In the genomic region with DNA sequence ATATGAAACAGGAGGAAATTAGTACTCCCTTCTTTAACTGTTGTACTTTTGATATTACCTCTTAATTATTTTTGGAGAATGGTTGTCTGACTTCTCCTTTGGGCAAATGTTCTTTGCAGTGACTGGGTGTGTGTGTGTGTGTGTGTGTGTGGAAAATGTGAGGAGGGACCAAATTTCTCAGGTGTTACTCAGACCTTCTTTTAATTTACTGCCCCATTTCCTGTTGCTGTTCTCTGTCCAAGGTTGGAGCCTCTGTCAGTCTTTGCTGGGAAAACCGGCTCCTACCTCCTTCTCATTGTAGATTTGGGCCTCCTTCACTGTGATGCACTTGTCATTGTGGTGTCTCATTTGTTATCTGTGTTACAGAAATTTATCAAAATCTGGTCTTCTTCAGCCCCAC, we compare ENCODE assay signal across 15 cellular contexts.
DNase-seq lines count a peak whose midpoint lies in the region; ATAC-seq and TF ChIP-seq lines count a peak whose summit lies in the region.
"Had no signal": no experiment of that assay in that cellular context is flagged by ENCODE, and none has a peak within 500 bp of the region (broad histone marks: within the 10 kb centered on the region; RNA-seq: fewer than 3 reads in every experiment).

No MANE protein-coding gene starts in this region.

- ATAC-seq in WTC11, result peak; percentile 55; the same call in 1 of the 2 replicates
- no peak for ATAC-seq in activated CD8-positive, alpha-beta memory T cell treated with anti-CD3 and anti-CD28 coated beads, Interleukin-2, amount 10 ng/mL, durations not matched to agents 7 days and 5 days
- ATAC-seq: activated T-cell treated with anti-CD3 and anti-CD28 coated beads, Interleukin-2, amount 50 U/mL, for 4 hours had no signal

- H3K27me3 Mint-ChIP-seq in WTC11 (ENCODE audit: low read depth), result no peaks in the 10 kb centered on the region
- H3K27me3 Mint-ChIP-seq in activated CD8-positive, alpha-beta memory T cell treated with anti-CD3 and anti-CD28 coated beads, Interleukin-2, amount 10 ng/mL, durations not matched to agents 7 days and 5 days, result no peaks in the 10 kb centered on the region
- H3K27me3 Mint-ChIP-seq: brain; CD4-positive, CD25-positive, alpha-beta regulatory T cell had no signal

- CTCF ChIA-PET in WTC11 (lab: Charles Lee), result no interaction called here
- CTCF ChIA-PET in activated CD8-positive, alpha-beta memory T cell treated with anti-CD3 and anti-CD28 coated beads, Interleukin-2, amount 10 ng/mL, durations not matched to agents 7 days and 5 days (lab: Charles Lee), result no interaction called here

- POLR2A ChIA-PET in WTC11 (lab: Charles Lee), result no interaction called here

- peaks cover 3% of the 10 kb centered on the region; the same call in 1 of the 2 replicates for H3K36me3 Mint-ChIP-seq in WTC11
- H3K36me3 Mint-ChIP-seq in activated CD8-positive, alpha-beta memory T cell treated with anti-CD3 and anti-CD28 coated beads, Interleukin-2, amount 10 ng/mL, durations not matched to agents 7 days and 5 days, result no peaks in the 10 kb centered on the region
- H3K36me3 Mint-ChIP-seq: CD4-positive, CD25-positive, alpha-beta regulatory T cell had no signal

- no peak overlapping the region for H3K27ac Mint-ChIP-seq in WTC11
- no peak overlapping the region for H3K27ac Mint-ChIP-seq in activated CD8-positive, alpha-beta memory T cell treated with anti-CD3 and anti-CD28 coated beads, Interleukin-2, amount 10 ng/mL, durations not matched to agents 7 days and 5 days
- H3K27ac Mint-ChIP-seq: brain; CD4-positive, CD25-positive, alpha-beta regulatory T cell; endodermal cell had no signal

- DNase-seq in EH (ENCODE audit: low read depth) (peak; percentile 48), HPDE6-E6E7 (ENCODE audit: extremely low spot score) (peak; percentile 21), WTC11 (ENCODE audit: low spot score) (no peak), iPS-NIHi7 (ENCODE audit: extremely low spot score) (peak; percentile 41), posterior cingulate gyrus (no peak)
- no peak for DNase-seq in activated CD8-positive, alpha-beta memory T cell treated with anti-CD3 and anti-CD28 coated beads, Interleukin-2, amount 10 ng/mL, durations not matched to agents 7 days and 5 days
- DNase-seq in central memory CD4-positive, alpha-beta T cell, result no peak
- no peak for DNase-seq in stimulated activated CD4-positive, alpha-beta T cell treated with anti-CD3 and anti-CD28 coated beads, Interleukin-1b, Interleukin-23, amount 100 ng/mL, for 48 hours
- DNase-seq: activated T-cell treated with anti-CD3 and anti-CD28 coated beads, Interleukin-2, amount 50 U/mL, for 4 hours; CD4-positive, CD25-positive, alpha-beta regulatory T cell; endodermal cell; NCI-H146; SJCRH30; small intestine had no signal

- TF ChIP-seq CTCF in WTC11 (IDR thresholded peaks at IDR 0.05), result no peak

- H3K4me3 Mint-ChIP-seq in WTC11, result no peak overlapping the region
- H3K4me3 Mint-ChIP-seq in activated CD8-positive, alpha-beta memory T cell treated with anti-CD3 and anti-CD28 coated beads, Interleukin-2, amount 10 ng/mL, durations not matched to agents 7 days and 5 days, result no peak overlapping the region
- H3K4me3 Mint-ChIP-seq: activated T-cell treated with anti-CD3 and anti-CD28 coated beads, Interleukin-2, amount 50 U/mL, for 4 hours; brain; CD4-positive, CD25-positive, alpha-beta regulatory T cell; endodermal cell had no signal

- no peaks in the 10 kb centered on the region for H3K9me3 Mint-ChIP-seq in WTC11
- no peaks in the 10 kb centered on the region for H3K9me3 Mint-ChIP-seq in activated CD8-positive, alpha-beta memory T cell treated with anti-CD3 and anti-CD28 coated beads, Interleukin-2, amount 10 ng/mL, durations not matched to agents 7 days and 5 days (ENCODE audit: low read depth)
- H3K9me3 Mint-ChIP-seq: activated T-cell treated with anti-CD3 and anti-CD28 coated beads, Interleukin-2, amount 50 U/mL, for 4 hours; brain; endodermal cell had no signal

- intact Hi-C loops in posterior cingulate gyrus (cut with DNase I), result no loop called here

- H3K4me1 Mint-ChIP-seq in WTC11, result peaks cover 14% of the 10 kb centered on the region
- no peaks in the 10 kb centered on the region for H3K4me1 Mint-ChIP-seq in activated CD8-positive, alpha-beta memory T cell treated with anti-CD3 and anti-CD28 coated beads, Interleukin-2, amount 10 ng/mL, durations not matched to agents 7 days and 5 days

TF ChIP-seq in WTC11, 78 proteins besides CTCF, POLR2A, EP300 and RAD21:
- TF ChIP-seq GRHL2 (CRISPR knock-in tag; IDR thresholded peaks at IDR 0.05; ENCODE audit: insufficient replicate concordance, severe bottlenecking) (no peak), TEAD1 (CRISPR knock-in tag; IDR thresholded peaks at IDR 0.05) (no peak), FOXP1 (CRISPR knock-in tag; IDR thresholded peaks at IDR 0.05; ENCODE audit: borderline replicate concordance) (no peak)

Comparison
In these comparisons a context has a peak if more than half of its experiments do, and no peak if none do; other contexts are left out.
1. DNase-seq: peak in EH (single experiment), HPDE6-E6E7 (single experiment) and iPS-NIHi7 (single experiment); none in WTC11 (single experiment), posterior cingulate gyrus (0 of 10), activated CD8-positive, alpha-beta memory T cell treated with anti-CD3 and anti-CD28 coated beads, Interleukin-2, amount 10 ng/mL, durations not matched to agents 7 days and 5 days (single experiment), central memory CD4-positive, alpha-beta T cell (single experiment) and stimulated activated CD4-positive, alpha-beta T cell treated with anti-CD3 and anti-CD28 coated beads, Interleukin-1b, Interleukin-23, amount 100 ng/mL, for 48 hours (single experiment).